In the genomic region with DNA sequence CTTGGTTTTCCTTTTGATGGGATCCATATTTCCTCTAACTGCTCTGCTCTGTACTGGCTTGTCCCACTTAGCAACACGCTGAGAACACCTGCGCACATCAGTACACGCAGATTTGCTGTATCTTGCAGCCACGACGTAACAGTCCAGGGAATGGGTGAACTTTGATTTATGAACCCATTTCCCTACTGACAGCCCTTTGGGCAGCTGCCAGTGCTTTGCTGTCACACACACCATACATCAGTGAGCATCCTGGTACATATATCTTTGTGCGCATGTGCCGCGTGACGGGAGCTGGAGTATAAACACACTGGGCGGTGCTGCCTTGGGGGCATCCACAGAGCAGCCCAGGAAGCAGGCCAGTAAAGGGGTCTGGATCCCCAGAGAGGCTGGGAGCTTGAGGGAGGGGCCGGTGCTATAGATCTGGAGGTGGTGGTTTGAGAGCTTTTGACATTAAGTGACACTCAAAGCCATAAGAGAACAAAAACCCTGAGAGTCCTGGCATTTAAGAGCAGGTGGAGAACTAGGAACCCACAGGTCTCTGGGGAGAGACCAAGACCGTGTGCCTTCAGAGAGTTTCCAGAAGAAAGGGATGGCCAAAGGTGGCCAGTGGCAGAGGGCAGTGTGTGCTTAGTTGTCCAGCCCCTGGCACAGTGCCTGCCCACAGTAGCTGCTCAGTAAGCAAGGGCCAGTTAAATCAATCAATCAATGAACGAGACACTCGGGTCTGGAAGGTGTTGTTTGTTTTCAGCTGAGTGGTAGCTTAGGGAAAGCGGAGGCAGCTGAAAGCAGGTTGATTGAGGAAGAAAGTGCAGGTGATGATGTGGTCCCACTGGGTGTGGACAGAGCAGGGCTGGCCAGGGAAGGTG, we compare ENCODE assay signal across 21 cellular contexts. TPM values are rescaled to one million over a fixed set of nuclear protein-coding genes. Genes with fewer than 3 reads are reported as not detected.
DNase-seq lines count a peak whose midpoint lies in the region; ATAC-seq, FAIRE-seq and TF ChIP-seq lines count a peak whose summit lies in the region.
"Had no signal": no experiment of that assay in that cellular context is flagged by ENCODE, and none has a peak within 500 bp of the region (broad histone marks: within the 10 kb centered on the region; RNA-seq: fewer than 3 reads in every experiment).

No MANE protein-coding gene starts in this region.

- no peak overlapping the region for H3K27ac Mint-ChIP-seq in T-helper 17 cell
- H3K27ac Mint-ChIP-seq: activated CD8-positive, alpha-beta T cell treated with anti-CD3 and anti-CD28 coated beads for 36 hours; activated naive CD8-positive, alpha-beta T cell treated with anti-CD3 and anti-CD28 coated beads, Interleukin-2, amount 50 U/mL, for 24 hours; activated T-helper 1 cell treated with anti-CD3 and anti-CD28 coated beads, Interleukin-12 subunit alpha, Interleukin-12 subunit beta, Interleukin-2, Interleukin-4 antibody, amounts not matched to agents 30 ng/mL and 10 ng/mL and 1 ng/mL, durations not matched to agents 14 hours and 24 hours and 36 hours; natural killer cell had no signal

- H3K4me1 ChIP-seq in HepG2 (ENCODE audit: insufficient read depth, low read length) = peaks cover 3% of the 10 kb centered on the region; the same call in 1 of the 2 replicates
- H3K4me1 ChIP-seq: prostate gland had no signal

- no TSS peak for BruUV-seq in HepG2 (replicated peaks; lab: Mats Ljungman, UMichigan)

- no peak for FAIRE-seq in HepG2 (lab: Jason Lieb, UNC)

- TF ChIP-seq EP300 in HepG2 (IDR thresholded peaks at IDR 0.05; ENCODE audit: low read depth in 2 of 2, low read length in 2 of 2) (no peak), HepG2 (CRISPR knock-in tag; IDR thresholded peaks at IDR 0.05; ENCODE audit: borderline replicate concordance) (no peak)

- H3K4me3 ChIP-seq in HepG2 (replicated peaks in 1 of 3; ENCODE audit: insufficient read depth in 1 of 3, low read depth in 2 of 3, low read length in 3 of 3) = no peak overlapping the region
- H3K4me3 ChIP-seq: prostate gland, testis had no signal

- H3K4me2 ChIP-seq in HepG2 (ENCODE audit: low read depth, low read length) = no peak overlapping the region

- no peak for TF ChIP-seq RAD21 in HepG2 (CRISPR knock-in tag; IDR thresholded peaks at IDR 0.05)

- in situ Hi-C loops in HepG2 (cut with HindIII; ENCODE audit: extremely low pct_ligation_motif_present, low pct_unique_long_range_greater_than_20kb) = no loop called here

- no peak overlapping the region for H3K9ac ChIP-seq in HepG2 (ENCODE audit: insufficient read depth, low read depth, low read length)

- H3K27me3 Mint-ChIP-seq in T-helper 17 cell = peaks cover 17% of the 10 kb centered on the region

- H3K9me3 ChIP-seq in HepG2 (ENCODE audit: low read length) (no peaks in the 10 kb centered on the region), T-helper 17 cell (ENCODE audit: control insufficient read depth, low read length, poor library complexity, severe bottlenecking) (no peaks in the 10 kb centered on the region)
- H3K9me3 ChIP-seq: prostate gland, testis had no signal

- no peaks in the 10 kb centered on the region for H3K36me3 ChIP-seq in HepG2 (replicated peaks in 1 of 2; ENCODE audit: control insufficient read depth in 1 of 2, insufficient read depth in 2 of 2, low read length in 2 of 2)
- H3K36me3 ChIP-seq: prostate gland, WERI-Rb-1 had no signal

- POLR2A ChIA-PET in HepG2 (lab: Yijun Ruan, JAX) = no interaction called here

- CTCF ChIA-PET in HepG2 (lab: Yijun Ruan, JAX; ENCODE audit: low intra/inter-chr PET ratio, low total read pairs) = no interaction called here

- DNase-seq in DMS153 (lab: John Stamatoyannopoulos, UW) (peak; percentile 87), NCI-H1105 treated with DMSO at 0.1 percent for 48 hours (lab: John Stamatoyannopoulos, UW) (peak; percentile 61), NCI-H748 treated with DMSO at 0.1 percent for 48 hours (lab: John Stamatoyannopoulos, UW) (peak; percentile 32), HepG2 (ENCODE audit: low spot score) (no peak), NCI-H526 treated with DMSO at 0.1 percent for 48 hours (lab: John Stamatoyannopoulos, UW) (no peak), T-helper 17 cell (no peak), NCI-H2227 treated with DMSO at 0.1 percent for 48 hours (lab: John Stamatoyannopoulos, UW) (no peak)
- DNase-seq: activated CD8-positive, alpha-beta T cell treated with anti-CD3 and anti-CD28 coated beads for 36 hours; activated naive CD8-positive, alpha-beta T cell treated with anti-CD3 and anti-CD28 coated beads, Interleukin-2, amount 50 U/mL, for 24 hours; AML-193; DND-41; glutamatergic neuron; mesenchymal stem cell; natural killer cell; NCI-H146; testis; WERI-Rb-1 had no signal

- H3K79me2 ChIP-seq in HepG2 (ENCODE audit: insufficient read depth, low read length) = no peaks in the 10 kb centered on the region

- no peak overlapping the region for H3K4me3 Mint-ChIP-seq in T-helper 17 cell
- H3K4me3 Mint-ChIP-seq: activated CD8-positive, alpha-beta T cell treated with anti-CD3 and anti-CD28 coated beads for 36 hours; activated naive CD8-positive, alpha-beta T cell treated with anti-CD3 and anti-CD28 coated beads, Interleukin-2, amount 50 U/mL, for 24 hours; activated T-helper 1 cell treated with anti-CD3 and anti-CD28 coated beads, Interleukin-12 subunit alpha, Interleukin-12 subunit beta, Interleukin-2, Interleukin-4 antibody, amounts not matched to agents 30 ng/mL and 10 ng/mL and 1 ng/mL, durations not matched to agents 14 hours and 24 hours and 36 hours; natural killer cell had no signal

- no peaks in the 10 kb centered on the region for H4K20me1 ChIP-seq in HepG2 (ENCODE audit: insufficient read depth, low read length)

- H3K36me3 Mint-ChIP-seq in T-helper 17 cell (ENCODE audit: low read depth) = no peaks in the 10 kb centered on the region
- H3K36me3 Mint-ChIP-seq: natural killer cell had no signal

- H2AFZ ChIP-seq in HepG2 (ENCODE audit: low read length) = no peak overlapping the region

- WGBS in HepG2 (ENCODE audit: low lambda C conversion rate) = 6% methylated on average over 14 of the region's 15 CpGs

- no peak for TF ChIP-seq CTCF in HepG2 (CRISPR knock-in tag; IDR thresholded peaks at IDR 0.05)

- intact Hi-C loops in HepG2 (cut with micrococcal nuclease; ENCODE audit: unreplicated experiment) = no loop called here

- no peak overlapping the region for H3K27ac ChIP-seq in HepG2 (ENCODE audit: extremely low read length, insufficient read depth, low read length)
- H3K27ac ChIP-seq: prostate gland, testis, WERI-Rb-1 had no signal

- H3K27me3 ChIP-seq in HepG2 (ENCODE audit: control insufficient read depth in 1 of 2, insufficient read depth in 2 of 2, low read length in 2 of 2) = peaks cover 7 to 63% of the 10 kb centered on the region in 2 experiments
- H3K27me3 ChIP-seq: testis had no signal

- TF ChIP-seq POLR2A in HepG2 (IDR thresholded peaks at IDR 0.05; ENCODE audit: insufficient read depth in 1 of 2, low read depth in 2 of 2, low read length in 2 of 2) = no peak

- H3K4me1 Mint-ChIP-seq in T-helper 17 cell = no peaks in the 10 kb centered on the region

- ATAC-seq in HepG2 (no peak), T-helper 17 cell (no peak)
- ATAC-seq: activated naive CD8-positive, alpha-beta T cell treated with anti-CD3 and anti-CD28 coated beads, Interleukin-2, amount 50 U/mL, for 24 hours; esophagus mucosa; natural killer cell had no signal

TF ChIP-seq in HepG2, 621 proteins besides CTCF, POLR2A, EP300 and RAD21:
- TF ChIP-seq ZNF768 (CRISPR knock-in tag; IDR thresholded peaks at IDR 0.05) = no peak
- TF ChIP-seq ZNF629 (CRISPR knock-in tag; conservative IDR thresholded peaks at IDR 0.05) = peak; percentile 78

RNA-seq across cellular contexts. Expression of gene LMX1B, which starts 53.7 kb away (rescaled TPM):
- total RNA-seq in HepG2 (2016; rRNA removed; fragmentation: Illumina TruSeq; extraction: Trizol) (not detected in 2 replicates), T-helper 17 cell (not detected)
- total RNA-seq in HepG2 (2016; cell fraction: cytosol; rRNA removed; fragmentation: Illumina TruSeq; extraction: Trizol; ENCODE audit: low read depth) = not detected in 2 replicates
- total RNA-seq in HepG2 (2016; cell fraction: insoluble cytoplasmic fraction; rRNA removed; fragmentation: Illumina TruSeq; extraction: Trizol) = not detected in 2 replicates
- total RNA-seq in HepG2 (2016; cell fraction: membrane; rRNA removed; fragmentation: Illumina TruSeq; extraction: Trizol) = not detected in 2 replicates
- total RNA-seq in HepG2 (2016; cell fraction: nucleus; rRNA removed; fragmentation: Illumina TruSeq; extraction: Trizol) = not detected in 2 replicates
- not detected in 2 replicates for polyA plus RNA-seq in HepG2 (2011; rRNA removed)
- 0.04 TPM in 1 of 2 replicates, not detected in the other for polyA plus RNA-seq in HepG2 (2011; cell fraction: cytosol; rRNA removed)
- 0.03 TPM in 1 of 2 replicates, not detected in the other for polyA plus RNA-seq in HepG2 (2011; cell fraction: nucleus; rRNA removed)
- not detected in 2 replicates for polyA plus RNA-seq in HepG2 (2012)
- polyA plus RNA-seq in HepG2 (2016; cell fraction: cytosol; fragmentation: Illumina TruSeq; extraction: Trizol; ENCODE audit: low read depth) = not detected in 2 replicates
- 0.03 TPM in 1 of 2 replicates, not detected in the other for polyA plus RNA-seq in HepG2 (2016; cell fraction: insoluble cytoplasmic fraction; fragmentation: Illumina TruSeq; extraction: Trizol; ENCODE audit: low read depth)
- polyA plus RNA-seq in HepG2 (2016; cell fraction: membrane; fragmentation: Illumina TruSeq; extraction: Trizol; ENCODE audit: low read depth) = 0.16 TPM in 1 of 2 replicates, not detected in the other
- polyA plus RNA-seq in HepG2 (2016; cell fraction: nucleus; fragmentation: Illumina TruSeq; extraction: Trizol; ENCODE audit: insufficient read depth, low read depth) = not detected in 2 replicates
- 0.06 TPM in 1 of 2 replicates, not detected in the other for polyA minus RNA-seq in HepG2 (2011; rRNA and poly(A)+ RNA removed; ENCODE audit: low replicate concordance)
- not detected in 2 replicates for polyA minus RNA-seq in HepG2 (2011; cell fraction: cytosol; rRNA and poly(A)+ RNA removed)
- polyA minus RNA-seq in HepG2 (2011; cell fraction: nucleus; rRNA and poly(A)+ RNA removed) = not detected in 2 replicates
- total RNA-seq: activated CD8-positive, alpha-beta T cell treated with anti-CD3 and anti-CD28 coated beads for 36 hours; activated T-helper 1 cell treated with anti-CD3 and anti-CD28 coated beads, Interleukin-12 subunit alpha, Interleukin-12 subunit beta, Interleukin-2, Interleukin-4 antibody, amounts not matched to agents 30 ng/mL and 10 ng/mL and 1 ng/mL, durations not matched to agents 14 hours and 24 hours and 36 hours; esophagus mucosa; natural killer cell; T-helper 1 cell treated with Interleukin-12 subunit alpha and Interleukin-12 subunit beta and Interleukin-4 antibody, amounts not matched to agents 30 ng/mL and 1 ng/mL, for 36 hours had no signal

Comparison
In these comparisons a context has a peak if more than half of its experiments do, and no peak if none do; other contexts are left out.
1. DNase-seq: peak in DMS153 (single experiment), NCI-H1105 treated with DMSO at 0.1 percent for 48 hours (single experiment) and NCI-H748 treated with DMSO at 0.1 percent for 48 hours (single experiment); none in HepG2 (single experiment), NCI-H526 treated with DMSO at 0.1 percent for 48 hours (single experiment), T-helper 17 cell (0 of 3) and NCI-H2227 treated with DMSO at 0.1 percent for 48 hours (single experiment).